In genomic region chr12:6334940-6335450, GRCh38 we compare ENCODE assay signal across 8 cellular contexts. TPM values are rescaled to one million over a fixed set of nuclear protein-coding genes. Genes with fewer than 3 reads are reported as not detected.
DNase-seq lines count a peak whose midpoint lies in the region; ATAC-seq and TF ChIP-seq lines count a peak whose summit lies in the region.

No MANE protein-coding gene starts in this region.

- H3K27me3 ChIP-seq in HCT116 (ENCODE audit: insufficient read depth, low read length): no peaks in the 10 kb centered on the region
- no peaks in the 10 kb centered on the region for H3K27me3 ChIP-seq in iPS-20b (ENCODE audit: insufficient read depth, low read length)
- H3K27me3 ChIP-seq in smooth muscle cell (ENCODE audit: low read depth): no peaks in the 10 kb centered on the region

- no peak for TF ChIP-seq POLR2A in HCT116 (IDR thresholded peaks at IDR 0.05; ENCODE audit: borderline replicate concordance, extremely low read depth, insufficient read depth, insufficient read length)

- intact Hi-C loops in HCT116 (cut with micrococcal nuclease): loop anchor here (5.0 to 10.0 kb wide), 2 partner anchors 132 to 200 kb away; partner anchors contain the start of gene GAPDH

- H3K4me2 ChIP-seq in HCT116 (ENCODE audit: low read length) (peak overlapping the region; percentile 97), smooth muscle cell (peak overlapping the region; percentile 90)

- WGBS in smooth muscle cell (ENCODE audit: low lambda C conversion rate): 77% methylated on average over 13 of the region's 13 CpGs

- H3K9me3 ChIP-seq in HCT116 (ENCODE audit: control insufficient read depth in 1 of 2, insufficient read depth in 1 of 2, low read depth in 1 of 2, low read length in 2 of 2) (no peaks in the 10 kb centered on the region), iPS-20b (ENCODE audit: insufficient read depth, low read depth, low read length) (no peaks in the 10 kb centered on the region), smooth muscle cell (replicated peaks; ENCODE audit: low read depth) (no peaks in the 10 kb centered on the region)

- H3K4me1 ChIP-seq in HCT116 (ENCODE audit: control insufficient read depth in 1 of 2, insufficient read depth in 2 of 2, low read length in 2 of 2): peaks cover 50 to 72% of the 10 kb centered on the region in 2 experiments
- H3K4me1 ChIP-seq in iPS-20b (ENCODE audit: insufficient read depth, low read length): peaks cover 42% of the 10 kb centered on the region
- peaks cover 35% of the 10 kb centered on the region for H3K4me1 ChIP-seq in smooth muscle cell (ENCODE audit: low read depth)

- ATAC-seq in HCT116: no peak
- no peak for ATAC-seq in GM21528 (IDR thresholded peaks at IDR 0.05; ENCODE audit: low FRiP score, unreplicated experiment)
- ATAC-seq in GM18519 (IDR thresholded peaks at IDR 0.05; ENCODE audit: low FRiP score, unreplicated experiment): no peak

- POLR2A ChIA-PET in HCT116 (lab: Charles Lee): interaction anchor here (2.0 to 2.9 kb wide), 4 partner anchors 8 to 136 kb away, joined by 14 to 34 read pairs (median 26); partner anchors contain the start of gene VAMP1

- H3K9ac ChIP-seq in HCT116 (ENCODE audit: low read length): peak overlapping the region; percentile 90
- H3K9ac ChIP-seq in iPS-20b (ENCODE audit: low read depth, low read length): peak overlapping the region; percentile 79; the same call in 1 of the 2 replicates
- H3K9ac ChIP-seq in smooth muscle cell (ENCODE audit: low read depth): peak overlapping the region; percentile 87

- H3K4me3 ChIP-seq in HCT116 (replicated peaks in 1 of 2; ENCODE audit: low read depth in 1 of 2, low read length in 2 of 2): peak overlapping the region; percentile 32 to 64; a peak in 2 of 4 replicates
- no peak overlapping the region for H3K4me3 ChIP-seq in iPS-20b (ENCODE audit: low read length)
- H3K4me3 ChIP-seq in smooth muscle cell: peak overlapping the region; percentile 42

- TF ChIP-seq CTCF in HCT116 (IDR thresholded peaks at IDR 0.05 in 2 of 3, conservative IDR thresholded peaks at IDR 0.05 in 1 of 3; ENCODE audit: borderline replicate concordance in 1 of 3, insufficient read depth in 1 of 3, low read depth in 2 of 3, low read length in 2 of 3) (no peak), smooth muscle cell (IDR thresholded peaks at IDR 0.05; ENCODE audit: borderline replicate concordance, insufficient read depth, poor library complexity, severe bottlenecking) (no peak)

- peaks cover 47% of the 10 kb centered on the region for H3F3A ChIP-seq in smooth muscle cell (ENCODE audit: low read depth)

- DNase-seq in HCT116 (ENCODE audit: low read depth, low spot score) (no peak), astrocyte of the hippocampus (ENCODE audit: low read depth, low spot score) (peak; percentile 47), smooth muscle cell (lab: John Stamatoyannopoulos, UW; ENCODE audit: unreplicated experiment) (no peak), SHP77 treated with DMSO at 0.1 percent for 48 hours (lab: John Stamatoyannopoulos, UW) (no peak), NK-92 (lab: John Stamatoyannopoulos, UW; ENCODE audit: unreplicated experiment) (no peak)

- H3K36me3 ChIP-seq in HCT116 (ENCODE audit: control insufficient read depth in 1 of 2, insufficient read depth in 2 of 2, low read length in 2 of 2) (peaks cover 35 to 47% of the 10 kb centered on the region in 2 experiments), iPS-20b (ENCODE audit: insufficient read depth, low read depth, low read length) (peaks cover 48% of the 10 kb centered on the region), smooth muscle cell (ENCODE audit: low read depth) (no peaks in the 10 kb centered on the region)

- H4K20me1 ChIP-seq in HCT116 (ENCODE audit: insufficient read depth) (no peaks in the 10 kb centered on the region), smooth muscle cell (ENCODE audit: low read depth) (peaks cover 70% of the 10 kb centered on the region)

- RAD21 ChIA-PET in HCT116 (lab: Charles Lee; ENCODE audit: low non-redundant PET in 1 of 2, low total read pairs in 2 of 2, uncharacterized antibody in 2 of 2, unreplicated experiment in 2 of 2): interaction anchor here in 1 of 2 experiments (1.4 to 1.6 kb wide), 2 partner anchors 41 to 130 kb away, joined by 3 to 5 read pairs; no protein-coding TSS in a partner anchor

- H3K27ac ChIP-seq in HCT116 (ENCODE audit: low read depth, low read length) (peak overlapping the region; percentile 99), iPS-20b (ENCODE audit: low read length) (peak overlapping the region; percentile 85), smooth muscle cell (ENCODE audit: low read depth) (peak overlapping the region; percentile 98)

- H3K79me2 ChIP-seq in HCT116 (ENCODE audit: insufficient read depth, low read length) (peaks cover 80% of the 10 kb centered on the region), smooth muscle cell (ENCODE audit: low read depth) (peaks cover 80% of the 10 kb centered on the region)

- no peaks in the 10 kb centered on the region for H3K9me2 ChIP-seq in HCT116 (ENCODE audit: insufficient read depth)

- CTCF ChIA-PET in HCT116 (lab: Charles Lee): interaction anchor here (1.4 to 2.1 kb wide), 4 partner anchors 8 to 131 kb away, joined by 4 to 15 read pairs (median 4); no protein-coding TSS in a partner anchor

- H2AFZ ChIP-seq in HCT116 (ENCODE audit: low read depth, low read length, poor library complexity, severe bottlenecking): no peak overlapping the region
- no peak overlapping the region for H2AFZ ChIP-seq in smooth muscle cell (ENCODE audit: low read depth)

- BruUV-seq in HCT116 (replicated peaks; lab: Mats Ljungman, UMichigan): no TSS peak

- TF ChIP-seq RAD21 in HCT116 (IDR thresholded peaks at IDR 0.05; ENCODE audit: low read depth): no peak

TF ChIP-seq in HCT116, 20 proteins besides CTCF, POLR2A, EP300 and RAD21:
- TF ChIP-seq CBX3 (IDR thresholded peaks at IDR 0.05; ENCODE audit: low read depth) (no peak), EZH2phosphoT487 (IDR thresholded peaks at IDR 0.05; ENCODE audit: borderline replicate concordance) (no peak), POLR2AphosphoS5 (IDR thresholded peaks at IDR 0.05; ENCODE audit: low read depth, low read length) (no peak), ZNF274 (IDR thresholded peaks at IDR 0.05; ENCODE audit: low read depth, low read length) (no peak), ZFX (IDR thresholded peaks at IDR 0.05) (no peak), FOSL1 (IDR thresholded peaks at IDR 0.05; ENCODE audit: low read depth) (no peak), EZH2 (IDR thresholded peaks at IDR 0.05) (no peak), ZBTB33 (IDR thresholded peaks at IDR 0.05; ENCODE audit: extremely low read depth, insufficient replicate concordance, low read length) (no peak), MAX (IDR thresholded peaks at IDR 0.05) (no peak), SP1 (IDR thresholded peaks at IDR 0.05; ENCODE audit: low read depth) (no peak), CEBPB (IDR thresholded peaks at IDR 0.05; ENCODE audit: low read depth) (no peak), ATF3 (IDR thresholded peaks at IDR 0.05) (no peak), TCF7L2 (IDR thresholded peaks at IDR 0.05; ENCODE audit: borderline replicate concordance, extremely low read depth, insufficient read depth, insufficient read length) (no peak)

RNA-seq across cellular contexts. Expression of gene TNFRSF1A, which starts 6.9 kb away (rescaled TPM):
- total RNA-seq in HCT116 (2021; ENCODE audit: unreplicated experiment) (129 TPM), smooth muscle cell (110 and 139 TPM in 2 replicates)
- polyA plus RNA-seq in HCT116 (2012): 91.0 and 116 TPM in 2 replicates
- polyA plus RNA-seq in smooth muscle cell: 144 and 148 TPM in 2 replicates

RNA-seq across cellular contexts. Expression of gene PLEKHG6, which starts 24.5 kb away (rescaled TPM):
- total RNA-seq in HCT116 (2021; ENCODE audit: unreplicated experiment) (27.4 TPM), smooth muscle cell (6.5 and 7.8 TPM in 2 replicates)
- 16.5 and 19.9 TPM in 2 replicates for polyA plus RNA-seq in HCT116 (2012)
- 5.2 and 21.9 TPM in 2 replicates for polyA plus RNA-seq in smooth muscle cell

RNA-seq across cellular contexts. Expression of gene SCNN1A, which starts 40.4 kb away (rescaled TPM):
- 118 TPM for total RNA-seq in HCT116 (2021; ENCODE audit: unreplicated experiment)
- polyA plus RNA-seq in HCT116 (2012): 150 and 159 TPM in 2 replicates
- 1.3 and 1.5 TPM in 2 replicates for total RNA-seq in smooth muscle cell
- polyA plus RNA-seq in smooth muscle cell: 0.57 and 1.0 TPM in 2 replicates

RNA-seq across cellular contexts. Expression of gene LTBR, which starts 49.0 kb away (rescaled TPM):
- total RNA-seq in HCT116 (2021; ENCODE audit: unreplicated experiment) (128 TPM), smooth muscle cell (35.1 and 38.3 TPM in 2 replicates)
- polyA plus RNA-seq in HCT116 (2012): 91.2 and 100 TPM in 2 replicates
- 72.9 and 97.8 TPM in 2 replicates for polyA plus RNA-seq in smooth muscle cell

Comparison
In these comparisons a context has a peak if more than half of its experiments do, and no peak if none do; other contexts are left out.
1. RNA of gene SCNN1A, which starts 40.4 kb away (total RNA-seq): 118 TPM in HCT116 (single experiment); 1.3 to 1.5 TPM in smooth muscle cell; every median in the first group is over 10 times any median in the second.
2. Peak in every context shown above with its lines, with median percentiles within 50 percentile points of each other: H3K27ac ChIP-seq and H3K9ac ChIP-seq.